2 cellular contexts compared by ENCODE assay signal in the genomic region with DNA sequence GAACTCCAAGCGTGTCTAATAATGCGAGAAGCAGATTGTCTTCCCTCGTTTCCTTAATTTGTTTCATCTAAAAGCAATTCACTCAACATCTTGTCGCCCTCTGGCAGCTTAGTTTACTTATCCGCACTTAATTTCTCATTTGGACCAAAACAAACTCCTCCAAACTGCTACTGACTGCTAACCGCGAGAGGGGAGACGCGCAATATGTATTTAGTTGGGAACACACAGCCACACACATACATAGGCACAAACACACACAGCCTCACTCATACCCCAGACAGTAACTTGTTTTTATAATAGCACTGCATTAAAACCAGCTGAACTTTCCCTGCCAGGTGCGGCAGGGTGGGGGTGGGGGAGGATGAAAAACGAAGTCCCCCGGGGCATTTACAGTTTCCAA.
TF ChIP-seq lines count a peak whose summit lies in the region.

No MANE protein-coding gene starts in this region.

TF ChIP-seq in A549, 52 proteins besides CTCF, POLR2A, EP300 and RAD21 (continued from another document):
- TF ChIP-seq CBX8 (IDR thresholded peaks at IDR 0.05): no peak
- no peak for TF ChIP-seq NFE2L2 (conservative IDR thresholded peaks at IDR 0.05; ENCODE audit: low read length)
- TF ChIP-seq, protein P1, sequence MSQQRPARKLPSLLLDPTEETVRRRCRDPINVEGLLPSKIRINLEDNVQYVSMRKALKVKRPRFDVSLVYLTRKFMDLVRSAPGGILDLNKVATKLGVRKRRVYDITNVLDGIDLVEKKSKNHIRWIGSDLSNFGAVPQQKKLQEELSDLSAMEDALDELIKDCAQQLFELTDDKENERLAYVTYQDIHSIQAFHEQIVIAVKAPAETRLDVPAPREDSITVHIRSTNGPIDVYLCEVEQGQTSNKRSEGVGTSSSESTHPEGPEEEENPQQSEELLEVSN (IDR thresholded peaks at IDR 0.05; ENCODE audit: borderline replicate concordance, low read depth): no peak
- TF ChIP-seq SMC3 (IDR thresholded peaks at IDR 0.05): no peak
- TF ChIP-seq, protein P2, sequence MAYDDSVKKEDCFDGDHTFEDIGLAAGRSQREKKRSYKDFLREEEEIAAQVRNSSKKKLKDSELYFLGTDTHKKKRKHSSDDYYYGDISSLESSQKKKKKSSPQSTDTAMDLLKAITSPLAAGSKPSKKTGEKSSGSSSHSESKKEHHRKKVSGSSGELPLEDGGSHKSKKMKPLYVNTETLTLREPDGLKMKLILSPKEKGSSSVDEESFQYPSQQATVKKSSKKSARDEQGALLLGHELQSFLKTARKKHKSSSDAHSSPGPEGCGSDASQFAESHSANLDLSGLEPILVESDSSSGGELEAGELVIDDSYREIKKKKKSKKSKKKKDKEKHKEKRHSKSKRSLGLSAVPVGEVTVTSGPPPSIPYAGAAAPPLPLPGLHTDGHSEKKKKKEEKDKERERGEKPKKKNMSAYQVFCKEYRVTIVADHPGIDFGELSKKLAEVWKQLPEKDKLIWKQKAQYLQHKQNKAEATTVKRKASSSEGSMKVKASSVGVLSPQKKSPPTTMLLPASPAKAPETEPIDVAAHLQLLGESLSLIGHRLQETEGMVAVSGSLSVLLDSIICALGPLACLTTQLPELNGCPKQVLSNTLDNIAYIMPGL (CRISPR knock-in tag; IDR thresholded peaks at IDR 0.05; ENCODE audit: borderline replicate concordance): no peak

TF ChIP-seq in neural cell, 6 proteins besides CTCF, POLR2A, EP300 and RAD21 (continued from another document):
- TF ChIP-seq, protein P3, sequence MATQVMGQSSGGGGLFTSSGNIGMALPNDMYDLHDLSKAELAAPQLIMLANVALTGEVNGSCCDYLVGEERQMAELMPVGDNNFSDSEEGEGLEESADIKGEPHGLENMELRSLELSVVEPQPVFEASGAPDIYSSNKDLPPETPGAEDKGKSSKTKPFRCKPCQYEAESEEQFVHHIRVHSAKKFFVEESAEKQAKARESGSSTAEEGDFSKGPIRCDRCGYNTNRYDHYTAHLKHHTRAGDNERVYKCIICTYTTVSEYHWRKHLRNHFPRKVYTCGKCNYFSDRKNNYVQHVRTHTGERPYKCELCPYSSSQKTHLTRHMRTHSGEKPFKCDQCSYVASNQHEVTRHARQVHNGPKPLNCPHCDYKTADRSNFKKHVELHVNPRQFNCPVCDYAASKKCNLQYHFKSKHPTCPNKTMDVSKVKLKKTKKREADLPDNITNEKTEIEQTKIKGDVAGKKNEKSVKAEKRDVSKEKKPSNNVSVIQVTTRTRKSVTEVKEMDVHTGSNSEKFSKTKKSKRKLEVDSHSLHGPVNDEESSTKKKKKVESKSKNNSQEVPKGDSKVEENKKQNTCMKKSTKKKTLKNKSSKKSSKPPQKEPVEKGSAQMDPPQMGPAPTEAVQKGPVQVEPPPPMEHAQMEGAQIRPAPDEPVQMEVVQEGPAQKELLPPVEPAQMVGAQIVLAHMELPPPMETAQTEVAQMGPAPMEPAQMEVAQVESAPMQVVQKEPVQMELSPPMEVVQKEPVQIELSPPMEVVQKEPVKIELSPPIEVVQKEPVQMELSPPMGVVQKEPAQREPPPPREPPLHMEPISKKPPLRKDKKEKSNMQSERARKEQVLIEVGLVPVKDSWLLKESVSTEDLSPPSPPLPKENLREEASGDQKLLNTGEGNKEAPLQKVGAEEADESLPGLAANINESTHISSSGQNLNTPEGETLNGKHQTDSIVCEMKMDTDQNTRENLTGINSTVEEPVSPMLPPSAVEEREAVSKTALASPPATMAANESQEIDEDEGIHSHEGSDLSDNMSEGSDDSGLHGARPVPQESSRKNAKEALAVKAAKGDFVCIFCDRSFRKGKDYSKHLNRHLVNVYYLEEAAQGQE (IDR thresholded peaks at IDR 0.05; ENCODE audit: borderline replicate concordance): no peak
- no peak for TF ChIP-seq EZH2 (IDR thresholded peaks at IDR 0.05; ENCODE audit: borderline replicate concordance, insufficient read depth, low read length, poor library complexity, severe bottlenecking)
